32 cellular contexts compared by ENCODE assay signal in the genomic region with DNA sequence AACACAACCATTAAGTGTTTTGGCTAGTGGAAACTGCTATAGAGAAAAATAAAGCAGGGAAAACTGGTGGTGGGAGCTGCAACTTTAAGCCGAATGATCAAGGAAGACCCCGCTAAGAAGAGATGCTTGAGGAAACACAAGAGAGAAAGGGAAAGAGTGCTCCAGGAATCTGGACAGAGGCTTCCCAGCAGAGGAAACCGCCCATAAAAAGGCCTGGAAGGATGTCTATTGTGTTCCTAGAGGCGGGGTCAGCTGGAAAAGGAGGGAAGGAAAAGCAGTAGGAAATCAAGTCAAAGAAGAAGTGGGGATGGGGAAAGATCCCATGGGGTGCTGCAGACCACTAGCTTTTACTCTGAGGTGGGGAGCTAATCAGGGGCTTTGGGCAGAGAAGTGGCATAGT.
"Had no signal": no experiment of that assay in that cellular context is flagged by ENCODE, and none has a peak within 500 bp of the region (broad histone marks: within the 10 kb centered on the region; RNA-seq: fewer than 3 reads in every experiment).

No MANE protein-coding gene starts in this region.

- H3K4me1 ChIP-seq: neural progenitor cell, parathyroid adenoma, psoas muscle, right lobe of liver, sigmoid colon, spleen, suprapubic skin, testis, tibial artery, upper lobe of right lung, uterus had no signal

- ATAC-seq: naive thymus-derived CD8-positive, alpha-beta T cell; natural killer cell treated with Interleukin-12 subunit alpha and Interleukin-12 subunit beta and Interleukin-15 and Interleukin-18, amount 100 ng/mL, for 72 hours; psoas muscle; right cardiac atrium; right lobe of liver; stimulated activated memory B cell treated with anti-CD40 and anti-IgM and Interleukin-4, amounts not matched to agents 10 μg/mL and 1 μg/mL and 100 μg/mL, for 72 hours; stimulated activated naive CD8-positive, alpha-beta T cell treated with anti-CD3 and anti-CD28 coated beads, Interleukin-15, amount 100 ng/mL, for 72 hours; stimulated activated naive CD8-positive, alpha-beta T cell treated with anti-CD3 and anti-CD28 coated beads, Interleukin-15, Interleukin-2, amounts not matched to agents 100 U/mL and 50 U/mL, for 24 hours; upper lobe of right lung had no signal

- H3K27me3 ChIP-seq: neural progenitor cell, ovary, right lobe of liver, sigmoid colon, spleen, suprapubic skin, testis, tibial artery, transverse colon, upper lobe of right lung, uterus had no signal

- H3K4me1 Mint-ChIP-seq: nephron progenitor cell; neural progenitor cell; stimulated activated memory B cell treated with anti-CD40 and anti-IgM and Interleukin-4, amounts not matched to agents 10 μg/mL and 1 μg/mL and 100 μg/mL, for 72 hours; stimulated activated naive CD8-positive, alpha-beta T cell treated with anti-CD3 and anti-CD28 coated beads, Interleukin-15, amount 100 ng/mL, for 72 hours had no signal

- H3K9me3 Mint-ChIP-seq: naive thymus-derived CD8-positive, alpha-beta T cell; natural killer cell treated with Interleukin-12 subunit alpha and Interleukin-12 subunit beta and Interleukin-15 and Interleukin-18, amount 100 ng/mL, for 72 hours; nephron progenitor cell; neural progenitor cell; stimulated activated naive CD8-positive, alpha-beta T cell treated with anti-CD3 and anti-CD28 coated beads, Interleukin-15, amount 100 ng/mL, for 72 hours; type B pancreatic cell had no signal

- H3K4me3 ChIP-seq: neural progenitor cell, ovary, psoas muscle, right lobe of liver, sigmoid colon, spleen, suprapubic skin, testis, tibial artery, transverse colon, upper lobe of right lung, uterus had no signal

- H3K9me3 ChIP-seq: ovary, psoas muscle, right lobe of liver, sigmoid colon, spleen, suprapubic skin, testis, tibial artery, transverse colon, upper lobe of right lung, uterus had no signal

- H3K36me3 ChIP-seq: neural progenitor cell, ovary, right lobe of liver, sigmoid colon, spleen, suprapubic skin, tibial artery, upper lobe of right lung, uterus had no signal

- H3K27ac ChIP-seq: neural progenitor cell, ovary, parathyroid adenoma, psoas muscle, right lobe of liver, sigmoid colon, spleen, suprapubic skin, testis, tibial artery, transverse colon, upper lobe of right lung, uterus had no signal

- H3K27ac Mint-ChIP-seq: naive thymus-derived CD8-positive, alpha-beta T cell; natural killer cell treated with Interleukin-12 subunit alpha and Interleukin-12 subunit beta and Interleukin-15 and Interleukin-18, amount 100 ng/mL, for 72 hours; nephron progenitor cell; neural progenitor cell; progenitor cell of endocrine pancreas; stimulated activated memory B cell treated with anti-CD40 and anti-IgM and Interleukin-4, amounts not matched to agents 10 μg/mL and 1 μg/mL and 100 μg/mL, for 72 hours; type B pancreatic cell had no signal

- H3K27me3 Mint-ChIP-seq: naive thymus-derived CD8-positive, alpha-beta T cell; natural killer cell treated with Interleukin-12 subunit alpha and Interleukin-12 subunit beta and Interleukin-15 and Interleukin-18, amount 100 ng/mL, for 72 hours; progenitor cell of endocrine pancreas; stimulated activated memory B cell treated with anti-CD40 and anti-IgM and Interleukin-4, amounts not matched to agents 10 μg/mL and 1 μg/mL and 100 μg/mL, for 72 hours; stimulated activated naive CD8-positive, alpha-beta T cell treated with anti-CD3 and anti-CD28 coated beads, Interleukin-15, amount 100 ng/mL, for 72 hours; type B pancreatic cell had no signal

- H3K36me3 Mint-ChIP-seq: natural killer cell treated with Interleukin-12 subunit alpha and Interleukin-12 subunit beta and Interleukin-15 and Interleukin-18, amount 100 ng/mL, for 72 hours; type B pancreatic cell had no signal

- H3K4me3 Mint-ChIP-seq: naive thymus-derived CD8-positive, alpha-beta T cell; natural killer cell treated with Interleukin-12 subunit alpha and Interleukin-12 subunit beta and Interleukin-15 and Interleukin-18, amount 100 ng/mL, for 72 hours; nephron progenitor cell; neural progenitor cell; stimulated activated memory B cell treated with anti-CD40 and anti-IgM and Interleukin-4, amounts not matched to agents 10 μg/mL and 1 μg/mL and 100 μg/mL, for 72 hours; stimulated activated naive CD8-positive, alpha-beta T cell treated with anti-CD3 and anti-CD28 coated beads, Interleukin-15, amount 100 ng/mL, for 72 hours; type B pancreatic cell had no signal

- DNase-seq: naive thymus-derived CD8-positive, alpha-beta T cell; nephron progenitor cell; occipital lobe; ovary; posterior cingulate gyrus; psoas muscle; right cardiac atrium; right lobe of liver; sigmoid colon; small intestine; spleen; stimulated activated CD4-positive, alpha-beta T cell treated with anti-CD3 and anti-CD28 coated beads, Interleukin-12 subunit alpha, Interleukin-12 subunit beta, amount 100 ng/mL, for 4 hours; stimulated activated CD4-positive, alpha-beta T cell treated with anti-CD3 and anti-CD28 coated beads, Interleukin-1b, Interleukin-23, amount 100 ng/mL, for 48 hours; stimulated activated CD4-positive, alpha-beta T cell treated with anti-CD3 and anti-CD28 coated beads, Interleukin-4, amount 100 ng/mL, for 1 hour; stimulated activated CD4-positive, alpha-beta T cell treated with anti-CD3 and anti-CD28 coated beads, Interleukin-4, amount 100 ng/mL, for 4 hours; stimulated activated CD8-positive, alpha-beta memory T cell treated with anti-CD3 and anti-CD28 coated beads, Interleukin-4, amount 100 ng/mL, for 48 hours; stimulated activated naive CD4-positive, alpha-beta T cell; stimulated activated naive CD8-positive, alpha-beta T cell treated with anti-CD3 and anti-CD28 coated beads, Interleukin-15, amount 100 ng/mL, for 72 hours; stimulated activated naive CD8-positive, alpha-beta T cell treated with anti-CD3 and anti-CD28 coated beads, Interleukin-15, Interleukin-2, amounts not matched to agents 100 U/mL and 50 U/mL, for 24 hours; substantia nigra; testis; tibial artery; transverse colon; upper lobe of right lung; uterus had no signal
